In the genomic region with DNA sequence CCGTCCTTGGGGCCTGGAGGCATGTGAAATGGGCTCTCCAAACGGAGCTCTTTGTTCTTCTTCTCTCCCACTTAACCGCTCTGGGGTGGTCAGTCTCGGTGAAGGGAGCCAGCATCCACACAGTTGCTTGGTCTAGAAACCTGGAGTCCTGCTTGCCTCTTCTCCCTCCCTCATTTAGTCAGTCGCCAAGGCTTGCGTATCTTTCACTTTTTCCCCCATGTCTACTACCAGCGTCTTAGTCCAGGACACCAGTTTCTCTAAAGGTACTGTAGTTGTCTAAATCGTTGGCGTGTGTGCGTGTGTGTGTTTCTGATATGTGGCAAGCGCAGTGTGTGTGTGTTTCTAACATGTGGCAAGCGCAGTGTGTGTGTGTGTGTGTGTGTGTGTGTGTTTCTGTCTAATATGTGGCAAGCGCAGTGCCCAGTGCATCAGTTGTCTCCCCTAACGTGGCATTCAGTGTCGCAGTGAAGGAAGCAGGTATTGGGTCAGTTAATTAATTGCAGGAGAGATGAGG, we compare ENCODE assay signal across 8 cellular contexts. TPM values are rescaled to one million over a fixed set of nuclear protein-coding genes. Genes with fewer than 3 reads are reported as not detected.
DNase-seq lines count a peak whose midpoint lies in the region; ATAC-seq and TF ChIP-seq lines count a peak whose summit lies in the region.

No MANE protein-coding gene starts in this region.

- H3K27me3 ChIP-seq in GM23248 (replicated peaks; ENCODE audit: insufficient read depth) = no peaks in the 10 kb centered on the region
- H3K27me3 ChIP-seq in sigmoid colon = no peaks in the 10 kb centered on the region

- peak overlapping the region; percentile 98 for H3K4me3 Mint-ChIP-seq in activated T-helper 2 cell treated with anti-CD3 and anti-CD28 coated beads, Interferon-gamma antibody, Interleukin-2, Interleukin-4, amounts not matched to agents 10 μg/mL and 5 μg/mL and 100 μg/mL, durations not matched to agents 14 hours and 24 hours and 36 hours (ENCODE audit: low read depth)
- peak overlapping the region; percentile 98 for H3K4me3 Mint-ChIP-seq in glutamatergic neuron (ENCODE audit: unreplicated experiment)

- H3K9me2 ChIP-seq in GM23248 (ENCODE audit: insufficient read depth) = no peaks in the 10 kb centered on the region

- no peak for TF ChIP-seq CTCF in 22Rv1 (IDR thresholded peaks at IDR 0.05)
- no peak for TF ChIP-seq CTCF in glutamatergic neuron (IDR thresholded peaks at IDR 0.05; ENCODE audit: partially characterized antibody, unreplicated experiment)
- no peak for TF ChIP-seq CTCF in sigmoid colon (IDR thresholded peaks at IDR 0.05)
- no peak for TF ChIP-seq CTCF in omental fat pad (IDR thresholded peaks at IDR 0.05)

- H3K36me3 ChIP-seq in GM23248 (ENCODE audit: low read depth) (peaks cover 6% of the 10 kb centered on the region), sigmoid colon (peaks cover 0 to 8% (median 5%) of the 10 kb centered on the region in 4 donors)

- H3K27me3 Mint-ChIP-seq in activated T-helper 2 cell treated with anti-CD3 and anti-CD28 coated beads, Interferon-gamma antibody, Interleukin-2, Interleukin-4, amounts not matched to agents 10 μg/mL and 5 μg/mL and 100 μg/mL, durations not matched to agents 14 hours and 24 hours and 36 hours (ENCODE audit: low read depth) = peaks cover 4% of the 10 kb centered on the region
- peaks cover 13% of the 10 kb centered on the region for H3K27me3 Mint-ChIP-seq in glutamatergic neuron (ENCODE audit: unreplicated experiment)

- peaks cover 35% of the 10 kb centered on the region for H3K36me3 Mint-ChIP-seq in activated T-helper 2 cell treated with anti-CD3 and anti-CD28 coated beads, Interferon-gamma antibody, Interleukin-2, Interleukin-4, amounts not matched to agents 10 μg/mL and 5 μg/mL and 100 μg/mL, durations not matched to agents 14 hours and 24 hours and 36 hours (ENCODE audit: low read depth)
- no peaks in the 10 kb centered on the region for H3K36me3 Mint-ChIP-seq in glutamatergic neuron (ENCODE audit: unreplicated experiment)

- peak; percentile 71 for DNase-seq in GM23248
- no peak for DNase-seq in activated T-helper 2 cell treated with anti-CD3 and anti-CD28 coated beads, Interferon-gamma antibody, Interleukin-2, Interleukin-4, amounts not matched to agents 10 μg/mL and 5 μg/mL and 100 μg/mL, durations not matched to agents 14 hours and 24 hours and 36 hours (ENCODE audit: low spot score)
- no peak for DNase-seq in glutamatergic neuron
- DNase-seq in sigmoid colon = no peak
- DNase-seq in NCI-H2081 treated with DMSO at 0.1 percent for 48 hours (lab: John Stamatoyannopoulos, UW) = no peak
- no peak for DNase-seq in omental fat pad (ENCODE audit: low spot score)
- DNase-seq in foreskin melanocyte = no peak

- in situ Hi-C loops in GM23248 (cut with MboI) = no loop called here

- TF ChIP-seq POLR2A in sigmoid colon (IDR thresholded peaks at IDR 0.05) = no peak

- peak overlapping the region; percentile 88 for H3K4me2 ChIP-seq in GM23248 (ENCODE audit: unreplicated experiment)

- H4K20me1 ChIP-seq in GM23248 (ENCODE audit: insufficient read depth) = peaks cover 17% of the 10 kb centered on the region

- H3K4me1 ChIP-seq in GM23248 (ENCODE audit: insufficient read depth) = peaks cover 26% of the 10 kb centered on the region
- peaks cover 0 to 54% (median 52%) of the 10 kb centered on the region in 4 donors for H3K4me1 ChIP-seq in sigmoid colon

- H3F3A ChIP-seq in GM23248 (ENCODE audit: insufficient read depth) = peaks cover 11% of the 10 kb centered on the region

- ATAC-seq in omental fat pad (ENCODE audit: low FRiP score) = no peak

- peak overlapping the region; percentile 98 for H3K27ac Mint-ChIP-seq in activated T-helper 2 cell treated with anti-CD3 and anti-CD28 coated beads, Interferon-gamma antibody, Interleukin-2, Interleukin-4, amounts not matched to agents 10 μg/mL and 5 μg/mL and 100 μg/mL, durations not matched to agents 14 hours and 24 hours and 36 hours
- peak overlapping the region; percentile 99 for H3K27ac Mint-ChIP-seq in glutamatergic neuron (ENCODE audit: unreplicated experiment)

- H3K4me1 Mint-ChIP-seq in activated T-helper 2 cell treated with anti-CD3 and anti-CD28 coated beads, Interferon-gamma antibody, Interleukin-2, Interleukin-4, amounts not matched to agents 10 μg/mL and 5 μg/mL and 100 μg/mL, durations not matched to agents 14 hours and 24 hours and 36 hours (ENCODE audit: low read depth) = peaks cover 45% of the 10 kb centered on the region
- H3K4me1 Mint-ChIP-seq in glutamatergic neuron (ENCODE audit: low read depth, unreplicated experiment) = peaks cover 27% of the 10 kb centered on the region

- TF ChIP-seq EP300 in sigmoid colon (IDR thresholded peaks at IDR 0.05) = no peak

- H3K79me2 ChIP-seq in GM23248 (ENCODE audit: insufficient read depth) = peaks cover 56% of the 10 kb centered on the region

- H3K4me3 ChIP-seq in GM23248 (peak overlapping the region; percentile 97), sigmoid colon (peak overlapping the region; percentile 72 to 88 (median 76))

- intact Hi-C loops in activated T-helper 2 cell treated with anti-CD3 and anti-CD28 coated beads, Interferon-gamma antibody, Interleukin-2, Interleukin-4, amounts not matched to agents 10 μg/mL and 5 μg/mL and 100 μg/mL, durations not matched to agents 14 hours and 24 hours and 36 hours (cut with micrococcal nuclease) = loop anchor here (5.0 kb wide), 1 partner anchor 81 kb away; the partner anchor contains the start of gene WHRN
- intact Hi-C loops in sigmoid colon (cut with DNase I) = loop anchor here (5.0 kb wide), 1 partner anchor 191 kb away; no protein-coding TSS in a partner anchor

- peak overlapping the region; percentile 99 for H3K9ac ChIP-seq in GM23248

- H3K27ac ChIP-seq in 22Rv1 = peak overlapping the region; percentile 93
- peak overlapping the region; percentile 94 for H3K27ac ChIP-seq in GM23248
- H3K27ac ChIP-seq in sigmoid colon = peak overlapping the region; percentile 85 to 92 (median 90)

- no peaks in the 10 kb centered on the region for H3K9me3 Mint-ChIP-seq in activated T-helper 2 cell treated with anti-CD3 and anti-CD28 coated beads, Interferon-gamma antibody, Interleukin-2, Interleukin-4, amounts not matched to agents 10 μg/mL and 5 μg/mL and 100 μg/mL, durations not matched to agents 14 hours and 24 hours and 36 hours
- H3K9me3 Mint-ChIP-seq in glutamatergic neuron (ENCODE audit: unreplicated experiment) = peaks cover 23% of the 10 kb centered on the region

- WGBS in GM23248 (ENCODE audit: low coverage in 1 of 2, low lambda C conversion rate in 2 of 2, missing lambda C conversion rate in 2 of 2), 2 experiments = 1 to 2% methylated on average over 15 of the region's 15 CpGs
- WGBS in sigmoid colon, 2 donors = 1% methylated on average over 15 of the region's 15 CpGs

- peak overlapping the region; percentile 96 for H2AFZ ChIP-seq in GM23248

- H3K9me3 ChIP-seq in GM23248 (ENCODE audit: low read depth) = no peaks in the 10 kb centered on the region
- no peaks in the 10 kb centered on the region for H3K9me3 ChIP-seq in sigmoid colon

RNA-seq across cellular contexts. Expression of gene ATP6V1G1, which starts 0.6 kb away (rescaled TPM):
- total RNA-seq in GM23248 (2014; rRNA removed; shearing (Covaris generic)) = 127 and 131 TPM in 2 replicates
- polyA plus RNA-seq in GM23248 (2016; fragmentation: Nextera tagmentation; extraction: Ambion mirVana) (222 and 230 TPM in 2 replicates), sigmoid colon (100 to 1,000 TPM; 114 to 256 (median 236) TPM)
- 45.2 and 48.1 TPM in 2 replicates for total RNA-seq in activated T-helper 2 cell treated with anti-CD3 and anti-CD28 coated beads, Interferon-gamma antibody, Interleukin-2, Interleukin-4, amounts not matched to agents 10 μg/mL and 5 μg/mL and 100 μg/mL, durations not matched to agents 14 hours and 24 hours and 36 hours
- total RNA-seq in glutamatergic neuron (ENCODE audit: unreplicated experiment) (156 TPM), sigmoid colon (100 to 1,000 TPM; 124 to 185 (median 155) TPM), omental fat pad (100 to 1,000 TPM; 101 to 152 (median 139) TPM)

RNA-seq across cellular contexts. Expression of gene TMEM268, which starts 22.9 kb away (rescaled TPM):
- 4.9 and 10.7 TPM in 2 replicates for total RNA-seq in GM23248 (2014; rRNA removed; shearing (Covaris generic))
- polyA plus RNA-seq in GM23248 (2016; fragmentation: Nextera tagmentation; extraction: Ambion mirVana) (5.1 and 6.9 TPM in 2 replicates), sigmoid colon (1 to 10 TPM; 3.0 to 9.3 (median 3.0) TPM)
- total RNA-seq in activated T-helper 2 cell treated with anti-CD3 and anti-CD28 coated beads, Interferon-gamma antibody, Interleukin-2, Interleukin-4, amounts not matched to agents 10 μg/mL and 5 μg/mL and 100 μg/mL, durations not matched to agents 14 hours and 24 hours and 36 hours = 17.7 and 19.4 TPM in 2 replicates
- total RNA-seq in glutamatergic neuron (ENCODE audit: unreplicated experiment) (12.2 TPM), sigmoid colon (10 to 100 TPM in 3 of 4 donors, 1 to 10 TPM in 1; 7.9 to 28.5 (median 10.3) TPM), omental fat pad (10 to 100 TPM; 11.2 to 26.1 (median 14.6) TPM)
